12 cellular contexts compared by ENCODE assay signal in the genomic region with DNA sequence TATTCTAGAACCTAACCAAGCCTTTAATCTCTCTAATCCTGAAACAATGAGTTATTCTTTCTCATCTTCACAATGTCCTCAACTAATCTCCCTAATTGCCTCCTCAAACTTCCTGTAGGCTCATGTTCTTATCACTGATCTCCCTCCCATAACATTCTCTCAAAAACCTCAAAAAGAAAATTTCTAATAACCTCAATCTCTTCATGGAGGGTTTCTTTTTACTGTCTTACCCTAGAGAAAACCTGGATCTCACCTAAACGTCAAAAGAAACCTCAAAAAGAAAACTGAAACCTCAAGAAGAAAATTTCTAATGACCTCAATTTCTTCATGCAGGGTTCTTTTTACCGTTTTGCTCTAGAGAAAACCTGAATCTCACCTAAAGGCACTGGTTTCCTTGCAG.
DNase-seq lines count a peak whose midpoint lies in the region; ATAC-seq and TF ChIP-seq lines count a peak whose summit lies in the region.
"Had no signal": no experiment of that assay in that cellular context is flagged by ENCODE, and none has a peak within 500 bp of the region (broad histone marks: within the 10 kb centered on the region; RNA-seq: fewer than 3 reads in every experiment).

No MANE protein-coding gene starts in this region.

- peak overlapping the region; percentile 3 for H3K27ac Mint-ChIP-seq in CD4-positive, alpha-beta T cell

- H3K4me2 ChIP-seq in MM.1S (ENCODE audit: low read depth, low read length), result peak overlapping the region; percentile 76

- peaks cover 17% of the 10 kb centered on the region; the same call in 1 of the 2 replicates for H3K4me1 ChIP-seq in MM.1S (ENCODE audit: low read length)
- H3K4me1 ChIP-seq: transverse colon had no signal

- H2AFZ ChIP-seq in MM.1S (ENCODE audit: low read length), result no peak overlapping the region

- peaks cover 44% of the 10 kb centered on the region for H3K4me1 Mint-ChIP-seq in CD4-positive, alpha-beta T cell (ENCODE audit: low read depth)

- no peak overlapping the region for H3K4me3 Mint-ChIP-seq in CD4-positive, alpha-beta T cell

- no peak for TF ChIP-seq CTCF in CD4-positive, alpha-beta T cell (IDR thresholded peaks at IDR 0.05)
- no peak for TF ChIP-seq CTCF in MM.1S (IDR thresholded peaks at IDR 0.05; ENCODE audit: low read length)

- intact Hi-C loops in CD4-positive, alpha-beta T cell (cut with DNase I, micrococcal nuclease), result no loop called here

- no peak overlapping the region for H3K9ac ChIP-seq in MM.1S (ENCODE audit: low read length)

- H3K9me3 ChIP-seq in CD4-positive, alpha-beta T cell (ENCODE audit: control insufficient read depth, low read length), result no peaks in the 10 kb centered on the region
- H3K9me3 ChIP-seq in MM.1S (replicated peaks; ENCODE audit: insufficient read depth, low read length), result no peaks in the 10 kb centered on the region
- H3K9me3 ChIP-seq: transverse colon had no signal

- H3K27me3 ChIP-seq in CD4-positive, alpha-beta T cell (ENCODE audit: control insufficient read depth, insufficient read depth, low read length), result no peaks in the 10 kb centered on the region
- no peaks in the 10 kb centered on the region for H3K27me3 ChIP-seq in MM.1S (replicated peaks; ENCODE audit: insufficient read depth, low read length)
- H3K27me3 ChIP-seq: transverse colon had no signal

- peak overlapping the region; percentile 40 for H3K4me3 ChIP-seq in MM.1S (ENCODE audit: low read length)
- H3K4me3 ChIP-seq: transverse colon had no signal

- POLR2A ChIA-PET in CD4-positive, alpha-beta T cell (lab: Charles Lee), result no interaction called here

- no peaks in the 10 kb centered on the region for H3K9me2 ChIP-seq in MM.1S (replicated peaks; ENCODE audit: insufficient read depth, low read length)

- peaks cover 25% of the 10 kb centered on the region for H3K36me3 Mint-ChIP-seq in CD4-positive, alpha-beta T cell (ENCODE audit: low read depth)

- peaks cover 15% of the 10 kb centered on the region for H3F3A ChIP-seq in MM.1S (ENCODE audit: insufficient read depth, low read length)

- H3K27ac ChIP-seq in CD4-positive, alpha-beta T cell (ENCODE audit: low read depth, low read length), result no peak overlapping the region
- peak overlapping the region; percentile 36; the same call in 1 of the 2 replicates for H3K27ac ChIP-seq in MM.1S (ENCODE audit: low read length)
- H3K27ac ChIP-seq: RWPE1, transverse colon had no signal

- H3K36me3 ChIP-seq in MM.1S (replicated peaks; ENCODE audit: insufficient read depth, low read length), result no peaks in the 10 kb centered on the region

- H4K20me1 ChIP-seq in MM.1S (ENCODE audit: insufficient read depth, low read length), result peaks cover 4% of the 10 kb centered on the region

- CTCF ChIA-PET in CD4-positive, alpha-beta T cell (lab: Charles Lee), result no interaction called here

- H3K9me3 Mint-ChIP-seq in CD4-positive, alpha-beta T cell, result no peaks in the 10 kb centered on the region

- H3K27me3 Mint-ChIP-seq in CD4-positive, alpha-beta T cell, result no peaks in the 10 kb centered on the region

- peaks cover 36% of the 10 kb centered on the region for H3K79me2 ChIP-seq in MM.1S (ENCODE audit: low read length)

- DNase-seq in CD4-positive, alpha-beta T cell, result no peak
- peak; percentile 73 for DNase-seq in MM.1S
- no peak for DNase-seq in NCI-H748 (lab: John Stamatoyannopoulos, UW; ENCODE audit: unreplicated experiment)
- no peak for DNase-seq in RKO (ENCODE audit: low spot score)
- DNase-seq in activated effector memory CD4-positive, alpha-beta T cell treated with Interleukin-2 at 50 U/mL for 16 hours, result no peak
- DNase-seq: glutamatergic neuron, transverse colon had no signal

- ATAC-seq in CD4-positive, alpha-beta T cell (ENCODE audit: poor library complexity), result no peak
- ATAC-seq in GM18907 (IDR thresholded peaks at IDR 0.05; ENCODE audit: unreplicated experiment) (peak; percentile 60), HG02798 (IDR thresholded peaks at IDR 0.05; ENCODE audit: poor library complexity, unreplicated experiment) (peak; percentile 72), GM21360 (IDR thresholded peaks at IDR 0.05; ENCODE audit: unreplicated experiment) (no peak)
- ATAC-seq: left lobe of liver had no signal

Comparison
In these comparisons a context has a peak if more than half of its experiments do, and no peak if none do; other contexts are left out.
1. ATAC-seq: peak in GM18907 (single experiment) and HG02798 (single experiment); none in CD4-positive, alpha-beta T cell (single experiment) and GM21360 (single experiment).